ENCODE assay signal across 8 cellular contexts in the genomic region with DNA sequence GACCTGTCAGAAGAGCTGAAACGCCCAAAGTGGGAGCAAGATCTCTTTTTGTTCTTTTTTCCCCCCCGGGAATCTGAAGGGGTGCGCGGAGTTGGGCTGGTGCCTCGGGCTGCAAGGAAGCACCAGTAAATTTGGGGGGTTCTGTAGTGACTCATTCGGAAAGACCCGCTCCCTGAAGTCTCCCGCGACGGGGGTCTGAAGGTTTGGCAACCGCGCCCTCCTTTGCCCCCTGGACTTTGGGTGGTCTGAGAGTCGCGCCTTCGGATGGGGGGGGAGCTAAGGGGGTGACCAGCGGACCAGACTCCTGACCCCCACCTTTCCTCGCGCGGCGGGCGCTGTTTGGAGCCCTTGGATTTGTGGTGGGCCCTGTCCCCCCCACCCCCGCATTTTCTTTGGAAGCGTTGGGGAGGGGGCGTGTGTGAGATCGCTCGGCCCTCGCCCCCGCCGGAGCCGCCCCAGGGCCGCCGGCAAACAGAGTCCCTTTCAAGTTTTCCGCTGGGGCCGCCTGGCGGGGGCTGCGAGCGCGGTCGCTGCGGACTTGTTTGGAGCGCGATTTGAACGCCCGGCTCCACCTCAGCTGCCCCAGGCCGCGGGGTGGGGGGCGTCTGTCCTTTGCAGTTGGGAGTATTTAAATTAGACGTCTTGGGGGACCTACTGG. TPM values are rescaled to one million over a fixed set of nuclear protein-coding genes. Genes with fewer than 3 reads are reported as not detected.
DNase-seq lines count a peak whose midpoint lies in the region; ATAC-seq and TF ChIP-seq lines count a peak whose summit lies in the region.

No MANE protein-coding gene starts in this region.

- no peaks in the 10 kb centered on the region for H3K27me3 Mint-ChIP-seq in osteocyte (ENCODE audit: unreplicated experiment)

- peak overlapping the region; percentile 82 for H3K4me3 ChIP-seq in WERI-Rb-1 (ENCODE audit: low read depth, low read length)
- H3K4me3 ChIP-seq in fibroblast of villous mesenchyme (ENCODE audit: low read depth, low read length): peak overlapping the region; percentile 78

- peaks cover 26% of the 10 kb centered on the region for H3K36me3 ChIP-seq in WERI-Rb-1

- peak overlapping the region; percentile 97 for H3K27ac ChIP-seq in WERI-Rb-1

- no peak for ATAC-seq in HG02884 (IDR thresholded peaks at IDR 0.05; ENCODE audit: unreplicated experiment)
- no peak for ATAC-seq in GM18909 (IDR thresholded peaks at IDR 0.05; ENCODE audit: poor library complexity, unreplicated experiment)

- H3K27ac Mint-ChIP-seq in osteocyte (ENCODE audit: unreplicated experiment): peak overlapping the region; percentile 98

- no peaks in the 10 kb centered on the region for H3K9me3 ChIP-seq in WERI-Rb-1 (ENCODE audit: severe bottlenecking)

- no peaks in the 10 kb centered on the region for H3K27me3 ChIP-seq in WERI-Rb-1 (ENCODE audit: insufficient read depth, low read depth, severe bottlenecking)

- H3K4me1 Mint-ChIP-seq in osteocyte (ENCODE audit: unreplicated experiment): peaks cover 57% of the 10 kb centered on the region

- DNase-seq in NCI-H82 (lab: John Stamatoyannopoulos, UW): peak; percentile 47
- DNase-seq in NCI-H82 treated with DMSO at 0.1 percent for 48 hours (lab: John Stamatoyannopoulos, UW; ENCODE audit: unreplicated experiment): no peak
- no peak for DNase-seq in WERI-Rb-1
- no peak for DNase-seq in fibroblast of villous mesenchyme (ENCODE audit: low read depth)
- DNase-seq in osteocyte (ENCODE audit: extremely low spot score, unreplicated experiment): no peak
- DNase-seq in activated CD4-positive, CD25-positive, alpha-beta regulatory T cell (lab: John Stamatoyannopoulos, UW): no peak

- no peaks in the 10 kb centered on the region for H3K9me3 Mint-ChIP-seq in osteocyte (ENCODE audit: unreplicated experiment)

- peak; percentile 42 for TF ChIP-seq CTCF in WERI-Rb-1 (IDR thresholded peaks at IDR 0.05; ENCODE audit: low read depth, low read length)
- peak; percentile 43 for TF ChIP-seq CTCF in fibroblast of villous mesenchyme (IDR thresholded peaks at IDR 0.05; ENCODE audit: insufficient read depth, low read depth, low read length)
- peak; percentile 32 for TF ChIP-seq CTCF in osteocyte (IDR thresholded peaks at IDR 0.05)

- H3K4me3 Mint-ChIP-seq in osteocyte (ENCODE audit: unreplicated experiment): peak overlapping the region; percentile 99

- H3K36me3 Mint-ChIP-seq in osteocyte (ENCODE audit: unreplicated experiment): peaks cover 8% of the 10 kb centered on the region

RNA-seq across cellular contexts. Expression of a gene that starts 2.0 kb away (rescaled TPM):
- 75.4 and 79.5 TPM in 2 replicates for total RNA-seq in fibroblast of villous mesenchyme
- total RNA-seq in osteocyte: 239 and 259 TPM in 2 replicates
